ENCODE assay signal across 9 cellular contexts in the genomic region with DNA sequence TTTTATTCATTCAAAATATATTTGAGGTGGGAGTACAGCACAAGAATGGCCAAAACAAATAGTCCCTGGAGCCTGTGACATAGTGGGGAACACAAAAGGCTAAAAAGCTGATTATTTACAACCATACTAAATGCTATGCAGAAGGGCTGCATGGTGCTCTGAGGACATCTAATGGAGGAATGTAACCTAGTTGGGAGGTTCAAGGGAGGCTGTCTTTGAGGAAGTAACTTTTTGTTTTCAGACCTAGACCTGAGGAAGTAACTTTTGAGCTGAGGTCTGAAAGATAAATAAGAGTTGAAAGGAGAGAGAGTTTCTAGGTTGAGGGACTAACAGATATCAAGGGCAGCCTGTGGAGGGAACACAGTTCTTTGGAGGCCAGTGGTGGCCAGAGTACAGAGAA. TPM values are rescaled to one million over a fixed set of nuclear protein-coding genes. Genes with fewer than 3 reads are reported as not detected.
DNase-seq lines count a peak whose midpoint lies in the region; FAIRE-seq and TF ChIP-seq lines count a peak whose summit lies in the region.
"Had no signal": no experiment of that assay in that cellular context is flagged by ENCODE, and none has a peak within 500 bp of the region (broad histone marks: within the 10 kb centered on the region; RNA-seq: fewer than 3 reads in every experiment).

No MANE protein-coding gene starts in this region.

- no peaks in the 10 kb centered on the region for H3K27me3 ChIP-seq in Loucy (ENCODE audit: insufficient read depth, low read length, poor library complexity, severe bottlenecking)
- no peaks in the 10 kb centered on the region for H3K27me3 ChIP-seq in fibroblast of lung (ENCODE audit: control insufficient read depth, insufficient read depth, low read length)
- H3K27me3 ChIP-seq in osteoblast (ENCODE audit: insufficient read depth, low read length), result no peaks in the 10 kb centered on the region
- H3K27me3 ChIP-seq in HAP-1 (ENCODE audit: low read depth), result no peaks in the 10 kb centered on the region
- H3K27me3 ChIP-seq: SJCRH30 had no signal

- in situ Hi-C loops in HAP-1 (cut with MboI; ENCODE audit: low sequenced_read_pairs), result loop anchor here (10.0 kb wide), 1 partner anchor 87 kb away; the partner anchor contains the start of gene ZBTB38

- H3K9me3 ChIP-seq in Loucy (ENCODE audit: insufficient read depth, low read depth, low read length) (no peaks in the 10 kb centered on the region), fibroblast of lung (ENCODE audit: control insufficient read depth, insufficient read depth, low read depth, low read length) (no peaks in the 10 kb centered on the region), osteoblast (ENCODE audit: low read depth, low read length) (no peaks in the 10 kb centered on the region), HAP-1 (no peaks in the 10 kb centered on the region)
- H3K9me3 ChIP-seq: SJCRH30 had no signal

- H3K4me3 ChIP-seq in Loucy (ENCODE audit: low read length, poor library complexity, severe bottlenecking), result no peak overlapping the region
- no peak overlapping the region for H3K4me3 ChIP-seq in fibroblast of lung (replicated peaks in 1 of 4; ENCODE audit: control extremely low read depth in 1 of 4, insufficient read depth in 1 of 4, low read depth in 3 of 4, low read length in 4 of 4)
- H3K4me3 ChIP-seq in osteoblast (ENCODE audit: insufficient read depth, low read length), result no peak overlapping the region
- H3K4me3 ChIP-seq in HAP-1, result no peak overlapping the region
- H3K4me3 ChIP-seq: SJCRH30 had no signal

- H3K9me2 ChIP-seq in Loucy (replicated peaks; ENCODE audit: low read depth, low read length), result no peaks in the 10 kb centered on the region

- peak; percentile 93 for TF ChIP-seq CTCF in Loucy (conservative IDR thresholded peaks at IDR 0.05; ENCODE audit: low read length)
- TF ChIP-seq CTCF in VCaP (conservative IDR thresholded peaks at IDR 0.05), result peak; percentile 70
- TF ChIP-seq CTCF in fibroblast of lung (conservative IDR thresholded peaks at IDR 0.05 in 1 of 2, IDR thresholded peaks at IDR 0.05 in 1 of 2; ENCODE audit: low read depth in 1 of 2, low read length in 2 of 2), result peak; percentile 70 to 78
- peak; percentile 87 for TF ChIP-seq CTCF in osteoblast (IDR thresholded peaks at IDR 0.05; ENCODE audit: extremely low read depth, low read depth, low read length)

- H3K79me2 ChIP-seq in Loucy (ENCODE audit: insufficient read depth, low read length), result no peaks in the 10 kb centered on the region
- H3K79me2 ChIP-seq in fibroblast of lung (ENCODE audit: control insufficient read depth, insufficient read depth, low read length), result peaks cover 2% of the 10 kb centered on the region
- peaks cover 5% of the 10 kb centered on the region for H3K79me2 ChIP-seq in osteoblast (ENCODE audit: insufficient read depth, low read length)

- H3K27ac ChIP-seq in VCaP (no peak overlapping the region), fibroblast of lung (ENCODE audit: insufficient read depth, low read length) (no peak overlapping the region), osteoblast (ENCODE audit: low read depth, low read length) (peak overlapping the region; percentile 35)
- H3K27ac ChIP-seq: SJCRH30 had no signal

- H2AFZ ChIP-seq in Loucy (ENCODE audit: low read length) (peak overlapping the region; percentile 96), fibroblast of lung (ENCODE audit: low read length) (no peak overlapping the region), osteoblast (ENCODE audit: low read length) (no peak overlapping the region)

- DNase-seq in AG08395 (ENCODE audit: low spot score) (peak; percentile 64), GDM1 (lab: John Stamatoyannopoulos, UW) (peak; percentile 77), H54 (ENCODE audit: insufficient read length, low spot score) (peak; percentile 23), fibroblast of lung (ENCODE audit: low read depth in 2 of 2) (peak; percentile 61 to 81), osteoblast (ENCODE audit: insufficient read length, low spot score, missing footprints) (no peak), HAP-1 (ENCODE audit: low spot score in 2 of 2) (no peak)

- FAIRE-seq in H54 (lab: Jason Lieb, UNC), result no peak

- peak overlapping the region; percentile 26 for H3K4me2 ChIP-seq in Loucy (ENCODE audit: low read depth, low read length, poor library complexity, severe bottlenecking)
- H3K4me2 ChIP-seq in fibroblast of lung (ENCODE audit: extremely low read depth, insufficient read depth, low read length), result no peak overlapping the region
- no peak overlapping the region for H3K4me2 ChIP-seq in osteoblast (ENCODE audit: insufficient read depth, low read length)

- H4K20me1 ChIP-seq in Loucy (ENCODE audit: insufficient read depth, low read length, poor library complexity, severe bottlenecking) (no peaks in the 10 kb centered on the region), fibroblast of lung (ENCODE audit: control insufficient read depth, extremely low read depth, insufficient read depth, low read length) (no peaks in the 10 kb centered on the region), osteoblast (ENCODE audit: insufficient read depth, low read length) (no peaks in the 10 kb centered on the region)

- TF ChIP-seq POLR2A in H54 (IDR thresholded peaks at IDR 0.05; ENCODE audit: low read depth, low read length), result no peak

- H3K4me1 ChIP-seq in Loucy (ENCODE audit: insufficient read depth, low read length, poor library complexity, severe bottlenecking) (peaks cover 13% of the 10 kb centered on the region), fibroblast of lung (ENCODE audit: control insufficient read depth, extremely low read depth, insufficient read depth, low read length) (peaks cover 22% of the 10 kb centered on the region), osteoblast (ENCODE audit: insufficient read depth, low read length) (peaks cover 43% of the 10 kb centered on the region), HAP-1 (no peaks in the 10 kb centered on the region)
- H3K4me1 ChIP-seq: SJCRH30 had no signal

- H3K9ac ChIP-seq in Loucy (ENCODE audit: low read depth, low read length, poor library complexity, severe bottlenecking), result peak overlapping the region; percentile 33
- H3K9ac ChIP-seq in fibroblast of lung (ENCODE audit: insufficient read depth, low read length), result no peak overlapping the region

- H3F3A ChIP-seq in Loucy (ENCODE audit: low read depth), result no peaks in the 10 kb centered on the region

- no peaks in the 10 kb centered on the region for H3K36me3 ChIP-seq in Loucy (ENCODE audit: insufficient read depth, low read length)
- H3K36me3 ChIP-seq in fibroblast of lung (ENCODE audit: control insufficient read depth, insufficient read depth, low read length), result no peaks in the 10 kb centered on the region
- H3K36me3 ChIP-seq in osteoblast (ENCODE audit: insufficient read depth, low read length), result peaks cover 12% of the 10 kb centered on the region
- H3K36me3 ChIP-seq in HAP-1 (replicated peaks), result no peaks in the 10 kb centered on the region

RNA-seq across cellular contexts. Expression of gene RASA2, which starts 34.8 kb away (rescaled TPM):
- total RNA-seq in fibroblast of lung (10.0 and 11.4 TPM in 2 replicates), osteoblast (20.0 and 21.7 TPM in 2 replicates)
- 8.4 and 10.0 TPM in 2 replicates for polyA plus RNA-seq in fibroblast of lung
- 3.9 and 4.7 TPM in 2 replicates for polyA plus RNA-seq in fibroblast of lung (2012)
- 0.51 and 1.2 TPM in 2 replicates for polyA minus RNA-seq in fibroblast of lung (ENCODE audit: low replicate concordance)

Comparison
In these comparisons a context has a peak if more than half of its experiments do, and no peak if none do; other contexts are left out.
1. DNase-seq: peak in AG08395 (single experiment), GDM1 (single experiment), H54 (single experiment) and fibroblast of lung (2 of 2); none in osteoblast (single experiment) and HAP-1 (0 of 2).
2. Peak in every context shown above with its lines, with median percentiles within 50 percentile points of each other: CTCF ChIP-seq.